ENCODE assay signal across 9 cellular contexts in genomic region chr4:6725427-6725961, GRCh38. TPM values are rescaled to one million over a fixed set of nuclear protein-coding genes. Genes with fewer than 3 reads are reported as not detected.
A peak's percentile ranks its signal among the peaks of the same experiment; 100 is the strongest.
DNase-seq lines count a peak whose midpoint lies in the region; ATAC-seq, FAIRE-seq and TF ChIP-seq lines count a peak whose summit lies in the region.
"Not testable (repeated sequence)": the region's sequence is repeated elsewhere in the genome, so short reads cannot be mapped to it uniquely, and the experiment has no call there.
"Had no signal": no experiment of that assay in that cellular context is flagged by ENCODE, and none has a peak within 500 bp of the region (broad histone marks: within the 10 kb centered on the region; RNA-seq: fewer than 3 reads in every experiment).

No MANE protein-coding gene starts in this region.

- BruUV-seq in IMR-90 (replicated peaks; lab: Mats Ljungman, UMichigan); K562 (replicated peaks; lab: Mats Ljungman, UMichigan): not testable (repeated sequence)

- not testable (repeated sequence) for H3K79me2 ChIP-seq in K562 (ENCODE audit: control insufficient read depth, insufficient read depth, low read length)

- not testable (repeated sequence) for TF ChIP-seq EP300 in K562 (IDR thresholded peaks at IDR 0.05; ENCODE audit: low read length)

- CTCF ChIA-PET in IMR-90 (lab: Yijun Ruan, JAX); K562 (lab: Yijun Ruan, JAX; ENCODE audit: low intra/inter-chr PET ratio): not testable (repeated sequence)

- H3K27me3 ChIP-seq in IMR-90 (ENCODE audit: control insufficient read depth, insufficient read depth, low read length); K562 (ENCODE audit: control insufficient read depth in 2 of 2, insufficient read depth in 2 of 2, low read length in 2 of 2); dorsolateral prefrontal cortex; mesenchymal stem cell (ENCODE audit: control insufficient read depth in 1 of 2, insufficient read depth in 1 of 2, low read length in 2 of 2): not testable (repeated sequence)

- H3K9me1 ChIP-seq in IMR-90 (ENCODE audit: insufficient read depth, low read length) = peaks cover 14% of the 10 kb centered on the region
- H3K9me1 ChIP-seq in K562 (ENCODE audit: control insufficient read depth, insufficient read depth, low read length) = not testable (repeated sequence)

- not testable (repeated sequence) for TF ChIP-seq RAD21 in IMR-90 (IDR thresholded peaks at IDR 0.05; ENCODE audit: low read length); K562 (CRISPR knock-in tag; conservative IDR thresholded peaks at IDR 0.05 in 1 of 2, IDR thresholded peaks at IDR 0.05 in 1 of 2)

- not testable (repeated sequence) for DNase-seq in GM12892 (ENCODE audit: insufficient read length); IMR-90; K562 (ENCODE audit: extremely low read depth in 1 of 4, low spot score in 3 of 4); dorsolateral prefrontal cortex; mesenchymal stem cell; substantia nigra (lab: John Stamatoyannopoulos, UW)

- TF ChIP-seq POLR2A in GM12892 (IDR thresholded peaks at IDR 0.05; ENCODE audit: low read depth, low read length); IMR-90 (IDR thresholded peaks at IDR 0.05; ENCODE audit: low read depth, low read length); K562 (conservative IDR thresholded peaks at IDR 0.05): not testable (repeated sequence)

- not testable (repeated sequence) for H2AK9ac ChIP-seq in IMR-90 (replicated peaks; ENCODE audit: low read depth, low read length, poor library complexity)

- H3K4me3 ChIP-seq in IMR-90 (ENCODE audit: insufficient read depth, low read depth, low read length); K562; dorsolateral prefrontal cortex: not testable (repeated sequence)
- peak overlapping the region in 1 of 2 experiments; percentile 8 for H3K4me3 ChIP-seq in mesenchymal stem cell (ENCODE audit: insufficient read depth in 1 of 2, low read depth in 1 of 2, low read length in 2 of 2)

- peak; percentile 50 for FAIRE-seq in GM12892 (lab: Jason Lieb, UNC)
- FAIRE-seq in K562 (lab: Jason Lieb, UNC) = peak; percentile 87

- not testable (repeated sequence) for H2BK15ac ChIP-seq in IMR-90 (ENCODE audit: low read depth, low read length); mesenchymal stem cell (ENCODE audit: low read depth, poor library complexity, severe bottlenecking)

- H2BK20ac ChIP-seq in IMR-90 (ENCODE audit: low read depth, low read length) = not testable (repeated sequence)

- H4K91ac ChIP-seq in IMR-90 (ENCODE audit: insufficient read depth, low read depth, low read length) = not testable (repeated sequence)
- H4K91ac ChIP-seq in mesenchymal stem cell (ENCODE audit: low read length) = peak overlapping the region; percentile 54

- H3K36me3 ChIP-seq in IMR-90 (ENCODE audit: control insufficient read depth, insufficient read depth, low read length); K562 (ENCODE audit: control insufficient read depth, insufficient read depth, low read length); mesenchymal stem cell (ENCODE audit: control insufficient read depth in 1 of 2, insufficient read depth in 2 of 2, low read depth in 1 of 2, low read length in 2 of 2): not testable (repeated sequence)

- not testable (repeated sequence) for H3K9me3 ChIP-seq in IMR-90 (ENCODE audit: control insufficient read depth, insufficient read depth, low read length); K562 (replicated peaks; ENCODE audit: control insufficient read depth, insufficient read depth, low read depth, low read length); mesenchymal stem cell (ENCODE audit: control insufficient read depth, low read length)

- H4K20me1 ChIP-seq in IMR-90 (ENCODE audit: insufficient read depth, low read length); K562 (replicated peaks; ENCODE audit: control insufficient read depth, insufficient read depth, low read length): not testable (repeated sequence)

- ATAC-seq in IMR-90 (ENCODE audit: low read depth); K562: not testable (repeated sequence)

- not testable (repeated sequence) for H3K18ac ChIP-seq in IMR-90 (ENCODE audit: low read depth, low read length)
- H3K18ac ChIP-seq in mesenchymal stem cell (ENCODE audit: low read depth in 1 of 2, low read length in 2 of 2) = peak overlapping the region in 1 of 2 experiments; percentile 38

- not testable (repeated sequence) for H3K4me2 ChIP-seq in IMR-90 (ENCODE audit: low read depth, low read length); K562 (ENCODE audit: insufficient read depth, low read length); mesenchymal stem cell (ENCODE audit: low read length, poor library complexity, severe bottlenecking)

- H2BK120ac ChIP-seq in IMR-90 (ENCODE audit: low read depth, low read length); mesenchymal stem cell (ENCODE audit: low read depth, low read length): not testable (repeated sequence)

- not testable (repeated sequence) for H3K4ac ChIP-seq in IMR-90 (ENCODE audit: low read depth, low read length); mesenchymal stem cell (ENCODE audit: low read depth in 1 of 2, low read length in 2 of 2)

- not testable (repeated sequence) for H3K79me1 ChIP-seq in IMR-90 (ENCODE audit: low read depth in 1 of 2, low read length in 2 of 2); mesenchymal stem cell (replicated peaks; ENCODE audit: low read length, poor library complexity, severe bottlenecking)

- 93% methylated on average over 9 of the region's 16 CpGs; no CpG with 5 or more reads in 1 of the 2 experiments for WGBS in IMR-90 (ENCODE audit: extremely low coverage in 2 of 2, insufficient read length in 1 of 2), 2 experiments
- WGBS in K562 (ENCODE audit: insufficient coverage, low coverage, missing lambda C conversion rate) = 87% methylated on average over 14 of the region's 16 CpGs
- 95% methylated on average over 15 of the region's 16 CpGs for WGBS in mesenchymal stem cell

- H2AFZ ChIP-seq in IMR-90 (replicated peaks; ENCODE audit: low read length, poor library complexity); K562 (ENCODE audit: low read depth, low read length); mesenchymal stem cell (ENCODE audit: low read depth, low read length): not testable (repeated sequence)

- not testable (repeated sequence) for H3K27ac ChIP-seq in IMR-90 (ENCODE audit: insufficient read depth, low read length); K562 (ENCODE audit: extremely low read depth, low read depth, low read length); mesenchymal stem cell (ENCODE audit: low read length, poor library complexity, severe bottlenecking)
- peak overlapping the region in 43 of 59 donors; percentile 11 to 96 (median 71) for H3K27ac ChIP-seq in dorsolateral prefrontal cortex
- peak overlapping the region; percentile 74 for H3K27ac ChIP-seq in substantia nigra (ENCODE audit: low read depth, low read length, poor library complexity, severe bottlenecking)

- not testable (repeated sequence) for H4K5ac ChIP-seq in IMR-90 (ENCODE audit: low read depth, low read length)

- H3K9ac ChIP-seq in IMR-90 (ENCODE audit: low read depth, low read length); K562 (ENCODE audit: insufficient read depth in 1 of 2, low read depth in 2 of 2, low read length in 2 of 2); mesenchymal stem cell (ENCODE audit: low read length): not testable (repeated sequence)

- H3K23ac ChIP-seq in IMR-90 (ENCODE audit: low read depth, low read length) = not testable (repeated sequence)
- H3K23ac ChIP-seq in mesenchymal stem cell (ENCODE audit: low read length in 2 of 2) = peak overlapping the region in 1 of 2 experiments; percentile 23

- not testable (repeated sequence) for TF ChIP-seq CTCF in IMR-90 (conservative IDR thresholded peaks at IDR 0.05; ENCODE audit: low read depth, low read length); K562 (IDR thresholded peaks at IDR 0.05 in 2 of 3, conservative IDR thresholded peaks at IDR 0.05 in 1 of 3; ENCODE audit: insufficient read depth in 2 of 3, low read depth in 1 of 3, low read length in 3 of 3); dorsolateral prefrontal cortex (IDR thresholded peaks at IDR 0.05 in 54 of 56, conservative IDR thresholded peaks at IDR 0.05 in 2 of 56; ENCODE audit: low read depth in 1 of 56, partially characterized antibody in 56 of 56)

- peak overlapping the region in 1 of 2 experiments; percentile 49 for H2BK12ac ChIP-seq in mesenchymal stem cell (ENCODE audit: low read length in 2 of 2)

- H2BK5ac ChIP-seq in IMR-90 (ENCODE audit: low read depth, low read length, poor library complexity, severe bottlenecking) = peak overlapping the region; percentile 76
- H2BK5ac ChIP-seq in mesenchymal stem cell (ENCODE audit: low read depth, low read length, poor library complexity, severe bottlenecking) = not testable (repeated sequence)

- not testable (repeated sequence) for H3K4me1 ChIP-seq in IMR-90 (ENCODE audit: control insufficient read depth, insufficient read depth, low read length)
- H3K4me1 ChIP-seq in K562 (replicated peaks in 1 of 2; ENCODE audit: control insufficient read depth in 2 of 2, insufficient read depth in 2 of 2, low read length in 2 of 2) (peaks cover 18 to 46% of the 10 kb centered on the region in 2 experiments; a peak in 4 of 5 replicates), mesenchymal stem cell (ENCODE audit: control insufficient read depth, insufficient read depth, low read depth, low read length) (peaks cover 24% of the 10 kb centered on the region)

- POLR2A ChIA-PET in IMR-90 (lab: Charles Lee; ENCODE audit: unreplicated experiment); K562 (lab: Yijun Ruan, JAX): not testable (repeated sequence)

- H3K56ac ChIP-seq in IMR-90 (ENCODE audit: extremely low read depth, insufficient read depth, low read length) = not testable (repeated sequence)

- 0 out of 2 replicates have a peak overlapping the region, but pooled peaks have one; percentile 8 for H3K14ac ChIP-seq in IMR-90 (replicated peaks; ENCODE audit: low read depth, low read length)
- peak overlapping the region in 1 of 2 experiments; percentile 98 for H3K14ac ChIP-seq in mesenchymal stem cell (ENCODE audit: low read length in 2 of 2)

- not testable (repeated sequence) for H4K8ac ChIP-seq in IMR-90 (ENCODE audit: low read depth in 2 of 2, low read length in 2 of 2)
- peak overlapping the region; percentile 36 for H4K8ac ChIP-seq in mesenchymal stem cell (ENCODE audit: low read length)

- in situ Hi-C loops in IMR-90 (cut with MboI; ENCODE audit: low sequenced_read_pairs); K562 (cut with MboI): not testable (repeated sequence)

- H2AK5ac ChIP-seq in IMR-90 (ENCODE audit: low read depth, low read length) = peak overlapping the region; percentile 59; the same call in 1 of the 2 replicates
- H2AK5ac ChIP-seq in mesenchymal stem cell (ENCODE audit: low read length, severe bottlenecking) = not testable (repeated sequence)

- intact Hi-C loops in IMR-90 (cut with micrococcal nuclease); K562 (cut with micrococcal nuclease): not testable (repeated sequence)
- intact Hi-C loops in dorsolateral prefrontal cortex (cut with DNase I) = loop anchor here in 1 of 2 donors (5.0 kb wide), 1 partner anchor 37 kb away; no protein-coding TSS in a partner anchor

- dilution Hi-C loops in IMR-90 (cut with HindIII; ENCODE audit: low sequenced_read_pairs, unreplicated experiment) = not testable (repeated sequence)

RNA-seq across cellular contexts. Expression of gene BLOC1S4, which starts 9.5 kb away (rescaled TPM):
- polyA plus RNA-seq in GM12892 (2012; ENCODE audit: missing spikeins) = 8.6 TPM
- total RNA-seq in IMR-90 (2012; rRNA removed) (8.8 and 13.3 TPM in 2 replicates), K562 (2014; rRNA removed) (31.6 and 38.3 TPM in 2 replicates), K562 (2014; rRNA removed; fragmentation: Illumina TruSeq; extraction: Trizol) (10.0 and 11.2 TPM in 2 replicates), K562 (2015; rRNA removed; fragmentation: Illumina TruSeq; extraction: Trizol) (10.5 and 10.8 TPM in 2 replicates), K562 (2021) (29.4 and 31.1 TPM in 2 replicates), dorsolateral prefrontal cortex (10 to 100 TPM in 38 of 120 experiments, 1 to 10 TPM in 82; 5.0 to 12.2 (median 9.0) TPM)
- polyA plus RNA-seq in IMR-90 (2012; rRNA removed) (22.1 and 24.2 TPM in 2 replicates), K562 (2011; rRNA removed) (21.0 and 25.5 TPM in 2 replicates), K562 (2014; fragmentation: Illumina TruSeq; extraction: Trizol) (10.3 and 15.0 TPM in 2 replicates), K562 (2014; fragmentation: Nextera tagmentation; extraction: Ambion mirVana) (1 to 10 TPM; 3.1 to 3.9 TPM), K562 (2014; rRNA removed) (30.9 and 37.3 TPM in 2 replicates)
- 7.3 and 27.7 TPM in 2 replicates for polyA plus RNA-seq in IMR-90 (2012; cell fraction: cytosol; rRNA removed)
- 8.6 and 17.4 TPM in 2 replicates for polyA plus RNA-seq in IMR-90 (2012; cell fraction: nucleus; rRNA removed; ENCODE audit: low replicate concordance)
- total RNA-seq in K562 (2011; cell fraction: chromatin; rRNA removed; ENCODE audit: low replicate concordance) = 9.9 and 18.6 TPM in 2 replicates
- total RNA-seq in K562 (2011; cell fraction: nucleolus; rRNA removed) = 25.1 and 30.5 TPM in 2 replicates
- total RNA-seq in K562 (2011; cell fraction: nucleoplasm; rRNA removed) = 18.3 and 23.1 TPM in 2 replicates
- polyA plus RNA-seq in K562 (2011; cell fraction: cytosol; rRNA removed) = 27.6 and 61.0 TPM in 2 replicates
- 14.4 and 23.7 TPM in 2 replicates for polyA plus RNA-seq in K562 (2011; cell fraction: nucleus; rRNA removed)
- polyA plus RNA-seq in K562 (2012) = 20.7 and 24.2 TPM in 2 replicates
- 5.4 and 8.9 TPM in 2 replicates for polyA minus RNA-seq in K562 (2011; rRNA and poly(A)+ RNA removed)
- polyA minus RNA-seq in K562 (2011; cell fraction: cytosol; rRNA and poly(A)+ RNA removed) = 9.5 and 11.1 TPM in 2 replicates
- polyA minus RNA-seq in K562 (2011; cell fraction: nucleus; rRNA and poly(A)+ RNA removed) = 10.4 and 14.2 TPM in 2 replicates
- polyA plus RNA-seq in mesenchymal stem cell (2013, experiment 1 of 2) = 19.9 TPM
- polyA plus RNA-seq in mesenchymal stem cell (2013, experiment 2 of 2) = 19.9 TPM

RNA-seq across cellular contexts. Expression of gene MRFAP1L1, which starts 15.8 kb away (rescaled TPM):
- 46.8 TPM for polyA plus RNA-seq in GM12892 (2012; ENCODE audit: missing spikeins)
- 31.7 and 64.2 TPM in 2 replicates for total RNA-seq in IMR-90 (2012; rRNA removed)
- polyA plus RNA-seq in IMR-90 (2012; rRNA removed) = 41.7 and 47.0 TPM in 2 replicates
- polyA plus RNA-seq in IMR-90 (2012; cell fraction: cytosol; rRNA removed) = 21.2 and 35.5 TPM in 2 replicates
- polyA plus RNA-seq in IMR-90 (2012; cell fraction: nucleus; rRNA removed; ENCODE audit: low replicate concordance) = 7.2 and 19.4 TPM in 2 replicates
- 23.4 and 45.9 TPM in 2 replicates for total RNA-seq in K562 (2011; cell fraction: chromatin; rRNA removed; ENCODE audit: low replicate concordance)
- total RNA-seq in K562 (2011; cell fraction: nucleolus; rRNA removed) = 16.5 and 18.4 TPM in 2 replicates
- total RNA-seq in K562 (2011; cell fraction: nucleoplasm; rRNA removed) = 26.7 and 33.1 TPM in 2 replicates
- 74.2 and 78.8 TPM in 2 replicates for total RNA-seq in K562 (2014; rRNA removed)
- total RNA-seq in K562 (2014; rRNA removed; fragmentation: Illumina TruSeq; extraction: Trizol) = 85.7 and 86.2 TPM in 2 replicates
- total RNA-seq in K562 (2015; rRNA removed; fragmentation: Illumina TruSeq; extraction: Trizol) = 83.3 and 90.6 TPM in 2 replicates
- 51.3 and 53.6 TPM in 2 replicates for total RNA-seq in K562 (2021)
- polyA plus RNA-seq in K562 (2011; rRNA removed) = 59.5 and 83.8 TPM in 2 replicates
- polyA plus RNA-seq in K562 (2011; cell fraction: cytosol; rRNA removed) = 19.4 and 37.0 TPM in 2 replicates
- polyA plus RNA-seq in K562 (2011; cell fraction: nucleus; rRNA removed) = 37.8 and 48.5 TPM in 2 replicates
- 49.1 and 74.0 TPM in 2 replicates for polyA plus RNA-seq in K562 (2012)
- 74.8 and 87.6 TPM in 2 replicates for polyA plus RNA-seq in K562 (2014; fragmentation: Illumina TruSeq; extraction: Trizol)
- polyA plus RNA-seq in K562 (2014; fragmentation: Nextera tagmentation; extraction: Ambion mirVana) = 10 to 100 TPM; 37.6 to 48.1 TPM
- 104 and 111 TPM in 2 replicates for polyA plus RNA-seq in K562 (2014; rRNA removed)
- polyA minus RNA-seq in K562 (2011; rRNA and poly(A)+ RNA removed) = 46.9 and 49.6 TPM in 2 replicates
- 10.4 and 17.8 TPM in 2 replicates for polyA minus RNA-seq in K562 (2011; cell fraction: cytosol; rRNA and poly(A)+ RNA removed)
- 13.7 and 31.7 TPM in 2 replicates for polyA minus RNA-seq in K562 (2011; cell fraction: nucleus; rRNA and poly(A)+ RNA removed)
- 100 to 1,000 TPM in 7 of 120 experiments, 10 to 100 TPM in 113; 52.0 to 117 (median 80.0) TPM for total RNA-seq in dorsolateral prefrontal cortex
- 41.0 TPM for polyA plus RNA-seq in mesenchymal stem cell (2013, experiment 1 of 2)
- 43.0 TPM for polyA plus RNA-seq in mesenchymal stem cell (2013, experiment 2 of 2)

RNA-seq across cellular contexts. Expression of gene S100P, which starts 31.8 kb away (rescaled TPM):
- not detected for polyA plus RNA-seq in GM12892 (2012; ENCODE audit: missing spikeins)
- total RNA-seq in IMR-90 (2012; rRNA removed) (not detected in 2 replicates), K562 (2014; rRNA removed) (5.8 and 7.5 TPM in 2 replicates), K562 (2014; rRNA removed; fragmentation: Illumina TruSeq; extraction: Trizol) (7.4 and 13.7 TPM in 2 replicates), K562 (2015; rRNA removed; fragmentation: Illumina TruSeq; extraction: Trizol) (7.2 and 7.5 TPM in 2 replicates), K562 (2021) (13.2 and 16.8 TPM in 2 replicates), dorsolateral prefrontal cortex (10 to 100 TPM in 1 of 120 experiments, 1 to 10 TPM in 41, under 1 TPM in 16, not detected in 62; 0.37 to 12.9 (median 1.8) TPM)
- polyA plus RNA-seq in IMR-90 (2012; rRNA removed) (not detected in 2 replicates), K562 (2011; rRNA removed) (2.7 and 4.1 TPM in 2 replicates), K562 (2014; fragmentation: Illumina TruSeq; extraction: Trizol) (6.9 and 7.4 TPM in 2 replicates), K562 (2014; fragmentation: Nextera tagmentation; extraction: Ambion mirVana) (10 to 100 TPM; 21.0 to 23.8 TPM), K562 (2014; rRNA removed) (5.5 and 5.7 TPM in 2 replicates)
- polyA plus RNA-seq in IMR-90 (2012; cell fraction: cytosol; rRNA removed) = not detected in 2 replicates
- polyA plus RNA-seq in IMR-90 (2012; cell fraction: nucleus; rRNA removed; ENCODE audit: low replicate concordance) = 0.06 TPM in 1 of 2 replicates, not detected in the other
- 1.7 TPM in 1 of 2 replicates, not detected in the other for total RNA-seq in K562 (2011; cell fraction: chromatin; rRNA removed; ENCODE audit: low replicate concordance)
- total RNA-seq in K562 (2011; cell fraction: nucleolus; rRNA removed) = 0.33 and 0.53 TPM in 2 replicates
- total RNA-seq in K562 (2011; cell fraction: nucleoplasm; rRNA removed) = 0.81 TPM in 1 of 2 replicates, not detected in the other
- 0.55 and 3.2 TPM in 2 replicates for polyA plus RNA-seq in K562 (2011; cell fraction: cytosol; rRNA removed)
- 0.30 and 1.6 TPM in 2 replicates for polyA plus RNA-seq in K562 (2011; cell fraction: nucleus; rRNA removed)
- polyA plus RNA-seq in K562 (2012) = 11.5 and 304 TPM in 2 replicates
- polyA minus RNA-seq in K562 (2011; rRNA and poly(A)+ RNA removed) = 0.15 and 0.25 TPM in 2 replicates
- 4.8 and 23.3 TPM in 2 replicates for polyA minus RNA-seq in K562 (2011; cell fraction: cytosol; rRNA and poly(A)+ RNA removed)
- polyA minus RNA-seq in K562 (2011; cell fraction: nucleus; rRNA and poly(A)+ RNA removed) = 4.7 and 6.1 TPM in 2 replicates
- polyA plus RNA-seq in mesenchymal stem cell (2013, experiment 1 of 2) = not detected
- polyA plus RNA-seq in mesenchymal stem cell (2013, experiment 2 of 2) = not detected
- total RNA-seq: Daoy, HFFc6, HT1080 had no signal

RNA-seq across cellular contexts. Expression of gene KIAA0232, which starts 57.0 kb away (rescaled TPM):
- 8.2 TPM for polyA plus RNA-seq in GM12892 (2012; ENCODE audit: missing spikeins)
- total RNA-seq in IMR-90 (2012; rRNA removed) (19.5 and 23.1 TPM in 2 replicates), K562 (2014; rRNA removed) (9.0 and 9.5 TPM in 2 replicates), K562 (2014; rRNA removed; fragmentation: Illumina TruSeq; extraction: Trizol) (16.0 and 18.7 TPM in 2 replicates), K562 (2015; rRNA removed; fragmentation: Illumina TruSeq; extraction: Trizol) (13.0 and 13.6 TPM in 2 replicates), K562 (2021) (14.7 TPM in 2 replicates), dorsolateral prefrontal cortex (10 to 100 TPM; 46.1 to 81.3 (median 61.4) TPM)
- polyA plus RNA-seq in IMR-90 (2012; rRNA removed) (5.8 and 6.8 TPM in 2 replicates), K562 (2011; rRNA removed) (17.4 and 17.9 TPM in 2 replicates), K562 (2014; fragmentation: Illumina TruSeq; extraction: Trizol) (11.8 and 13.0 TPM in 2 replicates), K562 (2014; fragmentation: Nextera tagmentation; extraction: Ambion mirVana) (1 to 10 TPM; 3.5 to 4.2 TPM), K562 (2014; rRNA removed) (10.1 and 11.9 TPM in 2 replicates)
- 1.8 and 4.3 TPM in 2 replicates for polyA plus RNA-seq in IMR-90 (2012; cell fraction: cytosol; rRNA removed)
- polyA plus RNA-seq in IMR-90 (2012; cell fraction: nucleus; rRNA removed; ENCODE audit: low replicate concordance) = 3.7 and 10.2 TPM in 2 replicates
- total RNA-seq in K562 (2011; cell fraction: chromatin; rRNA removed; ENCODE audit: low replicate concordance) = 83.2 and 85.7 TPM in 2 replicates
- total RNA-seq in K562 (2011; cell fraction: nucleolus; rRNA removed) = 15.8 and 19.9 TPM in 2 replicates
- 25.1 and 27.5 TPM in 2 replicates for total RNA-seq in K562 (2011; cell fraction: nucleoplasm; rRNA removed)
- polyA plus RNA-seq in K562 (2011; cell fraction: cytosol; rRNA removed) = 6.1 and 8.0 TPM in 2 replicates
- polyA plus RNA-seq in K562 (2011; cell fraction: nucleus; rRNA removed) = 14.6 and 18.0 TPM in 2 replicates
- 7.9 and 12.6 TPM in 2 replicates for polyA plus RNA-seq in K562 (2012)
- 26.5 and 30.1 TPM in 2 replicates for polyA minus RNA-seq in K562 (2011; rRNA and poly(A)+ RNA removed)
- 7.4 and 10.6 TPM in 2 replicates for polyA minus RNA-seq in K562 (2011; cell fraction: cytosol; rRNA and poly(A)+ RNA removed)
- 15.9 and 24.1 TPM in 2 replicates for polyA minus RNA-seq in K562 (2011; cell fraction: nucleus; rRNA and poly(A)+ RNA removed)
- 13.4 TPM for polyA plus RNA-seq in mesenchymal stem cell (2013, experiment 1 of 2)
- 13.7 TPM for polyA plus RNA-seq in mesenchymal stem cell (2013, experiment 2 of 2)
